In the genomic region with DNA sequence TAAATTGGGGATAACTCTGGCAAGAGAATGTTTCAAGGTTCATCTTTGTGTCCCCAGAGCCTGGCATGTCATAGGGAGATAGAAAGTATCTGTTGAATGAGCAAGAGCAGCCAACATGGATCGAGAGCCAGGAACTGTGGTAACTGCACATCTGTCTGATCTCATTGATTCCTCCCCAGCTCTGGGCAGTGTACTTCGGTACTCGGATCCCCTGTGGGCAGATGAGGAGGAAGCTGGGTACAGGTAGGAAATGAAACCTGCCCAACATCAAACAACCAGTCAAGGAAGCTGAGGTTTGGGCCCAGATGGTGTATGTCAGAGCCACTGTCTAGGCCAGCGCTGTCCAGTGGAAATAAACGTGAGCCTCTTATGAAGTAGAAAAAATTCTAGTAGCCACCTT, we compare ENCODE assay signal across 9 cellular contexts.
DNase-seq lines count a peak whose midpoint lies in the region; ATAC-seq and TF ChIP-seq lines count a peak whose summit lies in the region.
"Had no signal": no experiment of that assay in that cellular context is flagged by ENCODE, and none has a peak within 500 bp of the region (broad histone marks: within the 10 kb centered on the region; RNA-seq: fewer than 3 reads in every experiment).

No MANE protein-coding gene starts in this region.

- no peaks in the 10 kb centered on the region for H3K9me3 Mint-ChIP-seq in activated B cell treated with CpG ODN at 0.5 μM for 24 hours

- CTCF ChIA-PET in activated B cell treated with CpG ODN at 0.5 μM for 24 hours (lab: Charles Lee) = interaction anchor here (1.7 kb wide), 1 partner anchor 77 kb away, joined by 5 read pairs; a partner anchor contains a TSS

- no peaks in the 10 kb centered on the region for H3K27me3 Mint-ChIP-seq in activated B cell treated with CpG ODN at 0.5 μM for 24 hours

- intact Hi-C loops in activated B cell treated with CpG ODN at 0.5 μM for 24 hours (cut with micrococcal nuclease) (loop anchor here (1.0 kb wide), 2 partner anchors 8 to 13 kb away; no protein-coding TSS in a partner anchor), sciatic nerve (cut with DNase I) (no loop called here)

- ATAC-seq in HG02642 (IDR thresholded peaks at IDR 0.05; ENCODE audit: poor library complexity, unreplicated experiment) (peak; percentile 68), activated B cell treated with CpG ODN at 0.5 μM for 24 hours (ENCODE audit: low read depth) (peak; percentile 89), sciatic nerve (peak; percentile 2), HG02970 (IDR thresholded peaks at IDR 0.05; ENCODE audit: low FRiP score, unreplicated experiment) (no peak)
- ATAC-seq: upper lobe of right lung had no signal

- peak overlapping the region; percentile 81 for H3K27ac Mint-ChIP-seq in activated B cell treated with CpG ODN at 0.5 μM for 24 hours

- TF ChIP-seq CTCF in activated B cell treated with CpG ODN at 0.5 μM for 24 hours (IDR thresholded peaks at IDR 0.05) = no peak

- POLR2A ChIA-PET in activated B cell treated with CpG ODN at 0.5 μM for 24 hours (lab: Charles Lee) = interaction anchor here (0.5 to 1.9 kb wide), 5 partner anchors 12 to 77 kb away, joined by 4 to 12 read pairs (median 5); a partner anchor contains a TSS

- H3K4me3 Mint-ChIP-seq in activated B cell treated with CpG ODN at 0.5 μM for 24 hours = no peak overlapping the region

- peak; percentile 40 for DNase-seq in GM19238 (ENCODE audit: insufficient read length, low spot score)
- DNase-seq in activated B cell treated with CpG ODN at 0.5 μM for 24 hours = no peak
- no peak for DNase-seq in sciatic nerve (ENCODE audit: low spot score)
- DNase-seq in NCI-H2081 (lab: John Stamatoyannopoulos, UW) = no peak
- no peak for DNase-seq in stimulated activated CD4-positive, alpha-beta T cell treated with anti-CD3 and anti-CD28 coated beads, Interleukin-4, amount 100 ng/mL, for 24 hours
- DNase-seq in HCEC 1CT = no peak
- DNase-seq: upper lobe of right lung had no signal

- H3K4me1 Mint-ChIP-seq in activated B cell treated with CpG ODN at 0.5 μM for 24 hours = peaks cover 70% of the 10 kb centered on the region

- H3K36me3 Mint-ChIP-seq in activated B cell treated with CpG ODN at 0.5 μM for 24 hours (ENCODE audit: low read depth) = no peaks in the 10 kb centered on the region
